In genomic region chr14:31228533-31228932, GRCh38 we compare ENCODE assay signal across 1 cellular context.
A peak's percentile ranks its signal among the peaks of the same experiment; 100 is the strongest.
TF ChIP-seq lines count a peak whose summit lies in the region.

No MANE protein-coding gene starts in this region.

TF ChIP-seq in HepG2, 621 proteins besides CTCF, POLR2A, EP300 and RAD21 (continued from another document and continues in another):
- no peak for TF ChIP-seq E2F5 (CRISPR knock-in tag; conservative IDR thresholded peaks at IDR 0.05)
- TF ChIP-seq TCF12 (IDR thresholded peaks at IDR 0.05) = no peak
- no peak for TF ChIP-seq TCF12 (CRISPR knock-in tag; IDR thresholded peaks at IDR 0.05)
- TF ChIP-seq ZSCAN22 (CRISPR knock-in tag; IDR thresholded peaks at IDR 0.05) = no peak
- TF ChIP-seq ZFX (CRISPR knock-in tag; IDR thresholded peaks at IDR 0.05; ENCODE audit: low read depth) = no peak
- TF ChIP-seq HOXA7 (CRISPR knock-in tag; IDR thresholded peaks at IDR 0.05) = no peak
- TF ChIP-seq SNAPC2 (CRISPR knock-in tag; IDR thresholded peaks at IDR 0.05) = no peak
- TF ChIP-seq ZNF800 (CRISPR knock-in tag; IDR thresholded peaks at IDR 0.05) = no peak
- TF ChIP-seq SKI (IDR thresholded peaks at IDR 0.05; ENCODE audit: partially characterized antibody) = no peak
- TF ChIP-seq HOXA9 (CRISPR knock-in tag; IDR thresholded peaks at IDR 0.05; ENCODE audit: borderline replicate concordance) = no peak
- TF ChIP-seq ZNF432 (CRISPR knock-in tag; IDR thresholded peaks at IDR 0.05; ENCODE audit: borderline replicate concordance) = no peak
- no peak for TF ChIP-seq ZNF639 (CRISPR knock-in tag; conservative IDR thresholded peaks at IDR 0.05)
- TF ChIP-seq JDP2 (CRISPR knock-in tag; IDR thresholded peaks at IDR 0.05; ENCODE audit: borderline replicate concordance) = no peak
- 0 out of 2 replicates have a peak, but pooled peaks have one; percentile 24 for TF ChIP-seq AKNA (CRISPR knock-in tag; IDR thresholded peaks at IDR 0.05; ENCODE audit: borderline replicate concordance)
- no peak for TF ChIP-seq ZNF740 (CRISPR knock-in tag; IDR thresholded peaks at IDR 0.05)
- TF ChIP-seq PPARG (CRISPR knock-in tag; conservative IDR thresholded peaks at IDR 0.05) = peak; percentile 61; the same call in 1 of the 2 replicates
- 0 out of 2 replicates have a peak, but pooled peaks have one; percentile 1 for TF ChIP-seq NCOA1 (CRISPR knock-in tag; IDR thresholded peaks at IDR 0.05)
- no peak for TF ChIP-seq ZNF678 (CRISPR knock-in tag; IDR thresholded peaks at IDR 0.05)
- TF ChIP-seq ZBTB46 (CRISPR knock-in tag; IDR thresholded peaks at IDR 0.05; ENCODE audit: borderline replicate concordance) = no peak
- no peak for TF ChIP-seq ZNF724P (CRISPR knock-in tag; IDR thresholded peaks at IDR 0.05; ENCODE audit: borderline replicate concordance)
- no peak for TF ChIP-seq ZHX1 (CRISPR knock-in tag; IDR thresholded peaks at IDR 0.05; ENCODE audit: low read depth)
- TF ChIP-seq RXRB (CRISPR knock-in tag; IDR thresholded peaks at IDR 0.05; ENCODE audit: borderline replicate concordance) = 0 out of 2 replicates have a peak, but pooled peaks have one; percentile 21
- TF ChIP-seq NCOA5 (CRISPR knock-in tag; IDR thresholded peaks at IDR 0.05) = no peak
- no peak for TF ChIP-seq ZNF142 (CRISPR knock-in tag; IDR thresholded peaks at IDR 0.05)
- TF ChIP-seq ZNF44 (CRISPR knock-in tag; IDR thresholded peaks at IDR 0.05) = no peak
- no peak for TF ChIP-seq ZNF256 (CRISPR knock-in tag; conservative IDR thresholded peaks at IDR 0.05)
- TF ChIP-seq U2AF2 (IDR thresholded peaks at IDR 0.05; ENCODE audit: low read depth, low read length) = no peak
- no peak for TF ChIP-seq ZNF263 (CRISPR knock-in tag; IDR thresholded peaks at IDR 0.05)
- no peak for TF ChIP-seq GMEB2 (CRISPR knock-in tag; IDR thresholded peaks at IDR 0.05; ENCODE audit: low read depth)
- no peak for TF ChIP-seq ZKSCAN5 (CRISPR knock-in tag; IDR thresholded peaks at IDR 0.05)
- TF ChIP-seq ZNF207 (IDR thresholded peaks at IDR 0.05; ENCODE audit: borderline replicate concordance) = no peak
- TF ChIP-seq SAP130 (CRISPR knock-in tag; IDR thresholded peaks at IDR 0.05; ENCODE audit: low read depth) = no peak
- no peak for TF ChIP-seq HOXA3 (CRISPR knock-in tag; IDR thresholded peaks at IDR 0.05)
- TF ChIP-seq TERF1 (CRISPR knock-in tag; IDR thresholded peaks at IDR 0.05) = no peak
- no peak; the same call in 1 of the 2 replicates for TF ChIP-seq MED1 (CRISPR knock-in tag; IDR thresholded peaks at IDR 0.05)
- no peak for TF ChIP-seq ZNF235 (CRISPR knock-in tag; IDR thresholded peaks at IDR 0.05; ENCODE audit: borderline replicate concordance)
- TF ChIP-seq SALL2 (CRISPR knock-in tag; IDR thresholded peaks at IDR 0.05) = no peak
